Comparison of ENCODE assay signal across 18 cellular contexts in the genomic region with DNA sequence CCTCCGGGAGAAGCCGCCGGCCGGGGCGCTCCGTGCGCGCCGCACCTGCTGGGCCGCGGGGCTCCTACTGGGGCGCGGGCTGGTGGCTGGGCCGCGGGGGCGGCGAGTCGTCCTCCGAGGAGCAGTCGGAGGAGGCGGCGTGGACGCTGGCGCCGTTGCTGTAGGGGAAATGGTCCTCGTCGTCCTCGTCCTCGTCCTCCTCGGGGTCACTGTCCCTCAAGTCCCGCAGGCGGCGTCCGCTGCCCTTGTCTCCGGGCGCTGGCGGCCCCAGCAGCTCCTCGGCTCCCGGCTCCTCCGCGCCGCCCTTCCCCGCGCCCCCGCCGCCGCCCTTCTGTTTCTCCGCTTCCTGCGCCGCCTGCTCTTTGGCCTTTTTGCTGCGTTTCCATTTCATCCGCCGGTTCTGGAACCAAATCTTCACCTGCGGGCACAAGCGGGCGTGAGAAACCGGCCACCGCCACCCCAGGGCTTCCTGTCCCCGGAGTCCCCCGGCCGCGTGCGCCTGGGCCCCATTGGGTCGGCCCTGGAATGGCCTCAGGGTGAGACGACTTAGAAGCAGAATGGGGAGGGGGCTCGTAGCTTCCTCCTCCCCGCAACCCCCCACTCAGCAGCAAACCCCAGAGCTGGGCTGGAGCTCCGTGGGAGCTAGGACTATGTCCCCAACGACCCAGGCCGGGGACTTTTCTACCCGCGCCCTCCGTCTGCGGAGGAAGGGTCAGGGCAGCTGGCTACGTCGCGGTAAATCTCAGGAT. TPM values are rescaled to one million over a fixed set of nuclear protein-coding genes. Genes with fewer than 3 reads are reported as not detected.
DNase-seq lines count a peak whose midpoint lies in the region; ATAC-seq, FAIRE-seq and TF ChIP-seq lines count a peak whose summit lies in the region.
"Had no signal": no experiment of that assay in that cellular context is flagged by ENCODE, and none has a peak within 500 bp of the region (broad histone marks: within the 10 kb centered on the region; RNA-seq: fewer than 3 reads in every experiment).

No MANE protein-coding gene starts in this region.

- H3K27me3 ChIP-seq in RWPE2 (ENCODE audit: insufficient read depth, poor library complexity, severe bottlenecking) (peaks cover 92% of the 10 kb centered on the region), keratinocyte (ENCODE audit: control insufficient read depth, extremely low read depth, insufficient read depth, low read length) (peaks cover 90% of the 10 kb centered on the region)

- no peaks in the 10 kb centered on the region for H3K79me2 ChIP-seq in keratinocyte (ENCODE audit: control insufficient read depth, insufficient read depth, low read length)

- no peak for FAIRE-seq in keratinocyte (lab: Jason Lieb, UNC)

- dilution Hi-C loops in keratinocyte (cut with MboI; ENCODE audit: extremely low pct_ligation_motif_present, low sequenced_read_pairs): no loop called here

- peak overlapping the region; percentile 37 for H3K4me2 ChIP-seq in keratinocyte (ENCODE audit: control insufficient read depth, extremely low read depth, insufficient read depth, low read depth, low read length)

- no peaks in the 10 kb centered on the region for H3K9me1 ChIP-seq in keratinocyte (ENCODE audit: control insufficient read depth, extremely low read depth, insufficient read depth, low read length)

- H3K4me1 ChIP-seq in RWPE2 (ENCODE audit: insufficient read depth, poor library complexity, severe bottlenecking) (peaks cover 5% of the 10 kb centered on the region), keratinocyte (ENCODE audit: control insufficient read depth, extremely low read depth, insufficient read depth, low read length) (peaks cover 9% of the 10 kb centered on the region)

- H3K4me3 ChIP-seq in RWPE2 (ENCODE audit: severe bottlenecking) (peak overlapping the region; percentile 4), keratinocyte (ENCODE audit: control insufficient read depth in 2 of 3, extremely low read depth in 1 of 3, insufficient read depth in 2 of 3, low read depth in 1 of 3, low read length in 3 of 3) (no peak overlapping the region)

- ATAC-seq in activated naive CD4-positive, alpha-beta T cell treated with anti-CD3 and anti-CD28 coated beads, Interleukin-2, amount 50 U/mL, for 72 hours: no peak
- ATAC-seq in RWPE2 (ENCODE audit: low read depth) (peak; percentile 17; the same call in 2 of the 3 replicates), GM21367 (IDR thresholded peaks at IDR 0.05; ENCODE audit: unreplicated experiment) (no peak)
- ATAC-seq: activated T-cell treated with anti-CD3 and anti-CD28 coated beads, Interleukin-2, amount 50 U/mL, for 4 hours; CD8-positive, alpha-beta T cell had no signal

- H2AFZ ChIP-seq in keratinocyte (ENCODE audit: control insufficient read depth, low read length): peak overlapping the region; percentile 37

- H3K27ac ChIP-seq in RWPE2 (ENCODE audit: poor library complexity, severe bottlenecking): no peak overlapping the region
- no peak overlapping the region for H3K27ac ChIP-seq in keratinocyte (ENCODE audit: control insufficient read depth, insufficient read depth, low read length)

- DNase-seq in activated naive CD4-positive, alpha-beta T cell treated with anti-CD3 and anti-CD28 coated beads, Interleukin-2, amount 50 U/mL, for 72 hours (ENCODE audit: low spot score in 2 of 2): peak; percentile 24 to 35
- no peak for DNase-seq in activated naive CD4-positive, alpha-beta T cell treated with anti-CD3 and anti-CD28 coated beads, Interleukin-2, amount 50 U/mL, for 16 hours
- no peak for DNase-seq in RWPE2 (ENCODE audit: low spot score)
- DNase-seq in keratinocyte (ENCODE audit: low read depth, low spot score): no peak
- DNase-seq in stimulated activated CD8-positive, alpha-beta memory T cell treated with anti-CD3 and anti-CD28 coated beads, Interleukin-4, amount 100 ng/mL, for 48 hours: peak; percentile 32
- no peak for DNase-seq in NCI-H1417 (lab: John Stamatoyannopoulos, UW)
- no peak for DNase-seq in NCI-H2196 (lab: John Stamatoyannopoulos, UW; ENCODE audit: unreplicated experiment)
- DNase-seq: activated CD4-positive, alpha-beta T cell treated with anti-CD3 and anti-CD28 coated beads for 4 hours; activated T-cell treated with anti-CD3 and anti-CD28 coated beads, Interleukin-2, amount 50 U/mL, for 4 hours; CD8-positive, alpha-beta T cell; DMS79 treated with DMSO at 0.1 percent for 48 hours; foreskin melanocyte; Karpas-422; naive B cell; NCI-H1436 treated with DMSO at 0.1 percent for 48 hours; NCI-H2227 treated with DMSO at 0.1 percent for 48 hours had no signal

- no peaks in the 10 kb centered on the region for H3K36me3 ChIP-seq in RWPE2 (ENCODE audit: low read depth)
- no peaks in the 10 kb centered on the region for H3K36me3 ChIP-seq in keratinocyte (ENCODE audit: control insufficient read depth in 2 of 2, extremely low read depth in 1 of 2, insufficient read depth in 2 of 2, low read length in 2 of 2)

- H3K27ac Mint-ChIP-seq in activated naive CD4-positive, alpha-beta T cell treated with anti-CD3 and anti-CD28 coated beads, Interleukin-2, amount 50 U/mL, for 72 hours: no peak overlapping the region
- H3K27ac Mint-ChIP-seq: CD8-positive, alpha-beta T cell had no signal

- no peaks in the 10 kb centered on the region for H3K9me3 ChIP-seq in RWPE2 (ENCODE audit: severe bottlenecking)
- no peaks in the 10 kb centered on the region for H3K9me3 ChIP-seq in keratinocyte (ENCODE audit: control insufficient read depth, low read depth, low read length)

- H3K36me3 Mint-ChIP-seq in activated naive CD4-positive, alpha-beta T cell treated with anti-CD3 and anti-CD28 coated beads, Interleukin-2, amount 50 U/mL, for 72 hours: peaks cover 0 to 6% of the 10 kb centered on the region in 2 donors
- H3K36me3 Mint-ChIP-seq: CD8-positive, alpha-beta T cell had no signal

- no peaks in the 10 kb centered on the region for H4K20me1 ChIP-seq in keratinocyte (ENCODE audit: control insufficient read depth, extremely low read depth, insufficient read depth, low read length)

- TF ChIP-seq CTCF in RWPE2 (IDR thresholded peaks at IDR 0.05; ENCODE audit: poor library complexity, severe bottlenecking) (no peak), keratinocyte (optimal IDR thresholded peaks at IDR 0.05 in 1 of 3, IDR thresholded peaks at IDR 0.05 in 1 of 3, conservative IDR thresholded peaks at IDR 0.05 in 1 of 3; ENCODE audit: extremely low read depth in 1 of 3, insufficient read depth in 2 of 3, low read length in 3 of 3) (peak in 1 of 3 experiments; percentile 28)

- no peaks in the 10 kb centered on the region for H3K9me3 Mint-ChIP-seq in activated naive CD4-positive, alpha-beta T cell treated with anti-CD3 and anti-CD28 coated beads, Interleukin-2, amount 50 U/mL, for 72 hours
- H3K9me3 Mint-ChIP-seq: activated T-cell treated with anti-CD3 and anti-CD28 coated beads, Interleukin-2, amount 50 U/mL, for 4 hours; CD8-positive, alpha-beta T cell had no signal

- no peak overlapping the region for H3K9ac ChIP-seq in keratinocyte (ENCODE audit: control insufficient read depth, extremely low read depth, insufficient read depth, low read length)

RNA-seq across cellular contexts. Expression of gene MNX1, which starts 4.8 kb away (rescaled TPM):
- under 1 TPM in 1 of 2 donors, not detected in 1; 0.12 TPM for total RNA-seq in activated naive CD4-positive, alpha-beta T cell treated with anti-CD3 and anti-CD28 coated beads, Interleukin-2, amount 50 U/mL, for 72 hours
- polyA plus RNA-seq in keratinocyte: 0.02 TPM in 1 of 3 replicates, not detected in the others
- polyA plus RNA-seq in keratinocyte (2011; ENCODE audit: low read depth): not detected
- not detected in 2 replicates for polyA plus RNA-seq in keratinocyte (2011; cell fraction: cytosol; rRNA removed)
- not detected in 2 replicates for polyA plus RNA-seq in keratinocyte (2011; cell fraction: nucleus; rRNA removed)
- polyA plus RNA-seq in keratinocyte (2012; ENCODE audit: low replicate concordance): 0.10 and 0.11 TPM in 2 replicates
- 0.10 TPM in 1 of 3 replicates, not detected in the others for polyA minus RNA-seq in keratinocyte
- polyA minus RNA-seq in keratinocyte (2011; cell fraction: cytosol; rRNA and poly(A)+ RNA removed): not detected
- not detected in 2 replicates for polyA minus RNA-seq in keratinocyte (2011; cell fraction: nucleus; rRNA and poly(A)+ RNA removed)
- total RNA-seq: activated T-cell treated with anti-CD3 and anti-CD28 coated beads, Interleukin-2, amount 50 U/mL, for 4 hours; CD8-positive, alpha-beta T cell had no signal
- polyA plus RNA-seq: AG04450 had no signal

RNA-seq across cellular contexts. Expression of gene NOM1, which starts 56.1 kb away (rescaled TPM):
- 10 to 100 TPM; 29.2 to 45.2 TPM for total RNA-seq in activated naive CD4-positive, alpha-beta T cell treated with anti-CD3 and anti-CD28 coated beads, Interleukin-2, amount 50 U/mL, for 72 hours
- polyA plus RNA-seq in keratinocyte: 9.9 to 17.1 TPM (median 13.0 TPM) in 3 replicates
- 21.5 TPM for polyA plus RNA-seq in keratinocyte (2011; ENCODE audit: low read depth)
- polyA plus RNA-seq in keratinocyte (2011; cell fraction: cytosol; rRNA removed): 6.7 and 8.9 TPM in 2 replicates
- 48.0 and 48.8 TPM in 2 replicates for polyA plus RNA-seq in keratinocyte (2011; cell fraction: nucleus; rRNA removed)
- 12.5 and 14.4 TPM in 2 replicates for polyA plus RNA-seq in keratinocyte (2012; ENCODE audit: low replicate concordance)
- polyA minus RNA-seq in keratinocyte: 13.5 to 28.4 TPM (median 14.1 TPM) in 3 replicates
- polyA minus RNA-seq in keratinocyte (2011; cell fraction: cytosol; rRNA and poly(A)+ RNA removed): 10.4 TPM
- 16.9 and 32.6 TPM in 2 replicates for polyA minus RNA-seq in keratinocyte (2011; cell fraction: nucleus; rRNA and poly(A)+ RNA removed)

Comparison
In these comparisons a context has a peak if more than half of its experiments do, and no peak if none do; other contexts are left out.
1. DNase-seq: peak in activated naive CD4-positive, alpha-beta T cell treated with anti-CD3 and anti-CD28 coated beads, Interleukin-2, amount 50 U/mL, for 72 hours (2 of 2) and stimulated activated CD8-positive, alpha-beta memory T cell treated with anti-CD3 and anti-CD28 coated beads, Interleukin-4, amount 100 ng/mL, for 48 hours (single experiment); none in activated naive CD4-positive, alpha-beta T cell treated with anti-CD3 and anti-CD28 coated beads, Interleukin-2, amount 50 U/mL, for 16 hours (single experiment), RWPE2 (single experiment), keratinocyte (single experiment), NCI-H1417 (0 of 3) and NCI-H2196 (single experiment).